10 cellular contexts compared by ENCODE assay signal in genomic region chr7:142445019-142445686, GRCh38.
A peak's percentile ranks its signal among the peaks of the same experiment; 100 is the strongest.
DNase-seq lines count a peak whose midpoint lies in the region; ATAC-seq and TF ChIP-seq lines count a peak whose summit lies in the region.
"Had no signal": no experiment of that assay in that cellular context is flagged by ENCODE, and none has a peak within 500 bp of the region (broad histone marks: within the 10 kb centered on the region; RNA-seq: fewer than 3 reads in every experiment).

No MANE protein-coding gene starts in this region.

- TF ChIP-seq CTCF in AG10803 (conservative IDR thresholded peaks at IDR 0.05; ENCODE audit: low read length) (peak; percentile 15; the same call in 1 of the 2 replicates), fibroblast of pulmonary artery (IDR thresholded peaks at IDR 0.05; ENCODE audit: low read length, missing control alignments) (peak; percentile 20), omental fat pad (IDR thresholded peaks at IDR 0.05) (no peak)

- no peak for ATAC-seq in omental fat pad (ENCODE audit: low FRiP score)
- ATAC-seq in aorta (ENCODE audit: low FRiP score) = no peak

- no peaks in the 10 kb centered on the region for H3K9me3 ChIP-seq in aorta (ENCODE audit: control insufficient read depth, low read length)

- H3K27me3 ChIP-seq in H7 (ENCODE audit: control insufficient read depth, insufficient read depth, low read length) (no peaks in the 10 kb centered on the region), aorta (ENCODE audit: control insufficient read depth in 1 of 2, insufficient read depth in 2 of 2, low read length in 1 of 2) (no peaks in the 10 kb centered on the region)

- intact Hi-C loops in aorta (cut with DNase I) = no loop called here

- H3K36me3 ChIP-seq in H7 (replicated peaks; ENCODE audit: control insufficient read depth, insufficient read depth, low read length) (no peaks in the 10 kb centered on the region), aorta (ENCODE audit: control insufficient read depth in 1 of 2, insufficient read depth in 2 of 2, low read length in 1 of 2) (no peaks in the 10 kb centered on the region)

- H3K4me3 ChIP-seq in AG10803 (ENCODE audit: low read length) (no peak overlapping the region), H7 (ENCODE audit: insufficient read depth, low read depth, low read length) (no peak overlapping the region), fibroblast of pulmonary artery (replicated peaks; ENCODE audit: low read depth, low read length) (no peak overlapping the region), aorta (ENCODE audit: low read length in 2 of 2) (no peak overlapping the region)

- no peak for DNase-seq in AG10803 (ENCODE audit: low read depth)
- DNase-seq in H7 = peak; percentile 79
- DNase-seq in activated CD4-positive, alpha-beta T cell treated with anti-CD3 and anti-CD28 coated beads, Interleukin-2, amount 50 U/mL, for 1 hour = peak; percentile 48
- no peak for DNase-seq in fibroblast of pulmonary artery (ENCODE audit: low read depth)
- DNase-seq in omental fat pad (ENCODE audit: low spot score) = no peak
- DNase-seq in SHP77 treated with DMSO at 0.1 percent for 48 hours (lab: John Stamatoyannopoulos, UW) = no peak
- no peak for DNase-seq in SHP77 (lab: John Stamatoyannopoulos, UW)
- DNase-seq in aorta = no peak
- DNase-seq: cortex of kidney, DMS53 had no signal

- WGBS in aorta, 2 donors = 65 to 67% methylated on average over 7 of the region's 7 CpGs

- H3K4me1 ChIP-seq in aorta (ENCODE audit: control insufficient read depth in 1 of 2, insufficient read depth in 2 of 2, low read length in 2 of 2) = no peaks in the 10 kb centered on the region

- no peak overlapping the region for H3K27ac ChIP-seq in aorta (ENCODE audit: low read depth in 1 of 2, low read length in 2 of 2)

Comparison
In these comparisons a context has a peak if more than half of its experiments do, and no peak if none do; other contexts are left out.
1. DNase-seq: peak in H7 (single experiment) and activated CD4-positive, alpha-beta T cell treated with anti-CD3 and anti-CD28 coated beads, Interleukin-2, amount 50 U/mL, for 1 hour (single experiment); none in AG10803 (single experiment), fibroblast of pulmonary artery (single experiment), omental fat pad (single experiment), SHP77 treated with DMSO at 0.1 percent for 48 hours (single experiment), SHP77 (0 of 2) and aorta (0 of 2).
2. CTCF ChIP-seq: peak in AG10803 (single experiment) and fibroblast of pulmonary artery (single experiment); none in omental fat pad (0 of 3).